2 cellular contexts compared by ENCODE assay signal in genomic region chrX:46574941-46575381, GRCh38.
TF ChIP-seq lines count a peak whose summit lies in the region.

No MANE protein-coding gene starts in this region.

TF ChIP-seq in HCT116, 20 proteins besides CTCF, POLR2A, EP300 and RAD21:
- TF ChIP-seq ATF3 (IDR thresholded peaks at IDR 0.05) (no peak), ZFX (IDR thresholded peaks at IDR 0.05) (no peak), TCF7L2 (IDR thresholded peaks at IDR 0.05; ENCODE audit: borderline replicate concordance, extremely low read depth, insufficient read depth, insufficient read length) (no peak), CEBPB (IDR thresholded peaks at IDR 0.05; ENCODE audit: low read depth) (no peak), ELF1 (IDR thresholded peaks at IDR 0.05; ENCODE audit: borderline replicate concordance, low read depth) (no peak), JUND (IDR thresholded peaks at IDR 0.05) (no peak), SRF (IDR thresholded peaks at IDR 0.05; ENCODE audit: low read depth) (no peak), REST (IDR thresholded peaks at IDR 0.05; ENCODE audit: low read depth) (no peak), CBX3 (IDR thresholded peaks at IDR 0.05; ENCODE audit: low read depth) (no peak), EZH2phosphoT487 (IDR thresholded peaks at IDR 0.05; ENCODE audit: borderline replicate concordance) (no peak), SIN3A (IDR thresholded peaks at IDR 0.05; ENCODE audit: low read depth) (no peak), YY1 (IDR thresholded peaks at IDR 0.05; ENCODE audit: extremely low read depth, insufficient replicate concordance, low read depth, low read length) (no peak), FOSL1 (IDR thresholded peaks at IDR 0.05; ENCODE audit: low read depth) (no peak), EGR1 (IDR thresholded peaks at IDR 0.05; ENCODE audit: low read depth) (no peak), MAX (IDR thresholded peaks at IDR 0.05) (no peak), SP1 (IDR thresholded peaks at IDR 0.05; ENCODE audit: low read depth) (no peak), ZNF274 (IDR thresholded peaks at IDR 0.05; ENCODE audit: low read depth, low read length) (no peak), ZBTB33 (IDR thresholded peaks at IDR 0.05; ENCODE audit: extremely low read depth, insufficient replicate concordance, low read length) (no peak), POLR2AphosphoS5 (IDR thresholded peaks at IDR 0.05; ENCODE audit: low read depth, low read length) (no peak), EZH2 (IDR thresholded peaks at IDR 0.05) (no peak)

TF ChIP-seq in HepG2, 621 proteins besides CTCF, POLR2A, EP300 and RAD21:
- TF ChIP-seq TIGD3 (CRISPR knock-in tag; IDR thresholded peaks at IDR 0.05; ENCODE audit: borderline replicate concordance) = no peak
- no peak for TF ChIP-seq CREB3 (CRISPR knock-in tag; IDR thresholded peaks at IDR 0.05)
- TF ChIP-seq ZBTB38 (CRISPR knock-in tag; IDR thresholded peaks at IDR 0.05) = peak; percentile 67; the same call in 1 of the 2 replicates
- 0 out of 2 replicates have a peak, but pooled peaks have one; percentile 11 for TF ChIP-seq HOXA3 (CRISPR knock-in tag; IDR thresholded peaks at IDR 0.05)
